8 cellular contexts compared by ENCODE assay signal in the genomic region with DNA sequence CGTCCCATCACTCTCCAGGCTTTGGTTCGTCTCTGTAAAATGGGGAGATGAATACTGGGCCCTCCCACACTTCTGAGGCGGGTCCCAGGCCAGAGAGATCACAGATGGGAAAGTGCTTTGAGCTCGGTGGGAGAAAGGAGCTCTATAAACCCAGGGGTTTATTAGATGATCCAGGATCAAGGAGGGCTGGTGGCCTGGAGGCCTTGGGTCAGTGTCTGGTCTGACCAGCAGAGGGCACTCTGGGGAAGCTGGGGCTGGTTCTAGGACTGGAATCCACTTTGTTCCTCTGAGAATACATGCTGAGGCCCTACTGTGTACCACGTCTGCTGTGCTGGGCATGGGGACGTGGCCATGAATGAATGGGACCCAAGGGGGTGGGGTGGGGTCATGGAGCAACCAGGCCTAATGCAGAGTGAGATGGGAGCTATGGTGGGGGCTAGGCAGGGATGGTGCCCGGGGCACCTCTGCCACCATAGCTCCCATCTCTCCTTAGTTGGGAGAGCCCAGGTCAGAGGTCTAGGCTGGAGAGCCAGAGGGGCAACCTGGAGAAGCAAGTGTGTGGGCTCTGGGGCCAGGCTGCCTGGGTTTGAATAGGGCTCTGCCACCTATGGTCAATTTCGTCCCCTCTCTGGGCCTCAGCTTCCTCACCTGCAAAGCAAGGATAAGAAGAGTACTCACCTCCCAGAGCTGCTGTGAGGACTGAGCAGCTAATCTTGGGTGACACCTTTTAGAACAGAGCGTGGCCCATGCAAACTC. TPM values are rescaled to one million over a fixed set of nuclear protein-coding genes. Genes with fewer than 3 reads are reported as not detected.
A peak's percentile ranks its signal among the peaks of the same experiment; 100 is the strongest.
DNase-seq lines count a peak whose midpoint lies in the region; ATAC-seq lines count a peak whose summit lies in the region.

No MANE protein-coding gene starts in this region.

- peak; percentile 32 for DNase-seq in Caki2 (ENCODE audit: low read depth)
- DNase-seq in HT1080 (ENCODE audit: low read depth): peak; percentile 61
- DNase-seq in T follicular helper cell (ENCODE audit: low read depth): peak; percentile 37
- peak; percentile 44 for DNase-seq in amniotic epithelial cell (ENCODE audit: low read depth)
- DNase-seq in hepatic stellate cell (ENCODE audit: low spot score): peak; percentile 87
- peak; percentile 79 for DNase-seq in stimulated activated CD4-positive, alpha-beta T cell treated with anti-CD3 and anti-CD28 coated beads, Interleukin-15, amount 100 ng/mL, for 24 hours

- ATAC-seq in HG03280 (IDR thresholded peaks at IDR 0.05; ENCODE audit: unreplicated experiment) (no peak), GM21529 (IDR thresholded peaks at IDR 0.05; ENCODE audit: unreplicated experiment) (no peak)

- in situ Hi-C loops in Caki2 (cut with HindIII; ENCODE audit: low pct_unique_long_range_greater_than_20kb, low sequenced_read_pairs): no loop called here

RNA-seq across cellular contexts. Expression of a gene that starts 9.0 kb away (rescaled TPM):
- total RNA-seq in Caki2 (2014; rRNA removed; shearing (Covaris generic); ENCODE audit: low replicate concordance): 2.1 and 2.4 TPM in 2 replicates
- total RNA-seq in HT1080 (2014; rRNA removed; shearing (Covaris generic)): 0.30 and 2.1 TPM in 2 replicates
- polyA plus RNA-seq in HT1080 (2015; cell fraction: cytosol; rRNA removed): 3.5 and 3.6 TPM in 2 replicates
- polyA plus RNA-seq in HT1080 (2015; cell fraction: nucleus; rRNA removed): 0.79 and 1.2 TPM in 2 replicates

RNA-seq across cellular contexts. Expression of a gene that starts 38.9 kb away (rescaled TPM):
- not detected in 2 replicates for total RNA-seq in Caki2 (2014; rRNA removed; shearing (Covaris generic); ENCODE audit: low replicate concordance)
- total RNA-seq in HT1080 (2014; rRNA removed; shearing (Covaris generic)): not detected in 2 replicates
- polyA plus RNA-seq in HT1080 (2015; cell fraction: cytosol; rRNA removed): not detected in 2 replicates
- 0.22 TPM in 1 of 2 replicates, not detected in the other for polyA plus RNA-seq in HT1080 (2015; cell fraction: nucleus; rRNA removed)

Comparison
In these comparisons a context has a peak if more than half of its experiments do, and no peak if none do; other contexts are left out.
1. DNase-seq: peak in every context shown above with its lines; median percentile 87 in hepatic stellate cell; 79 in stimulated activated CD4-positive, alpha-beta T cell treated with anti-CD3 and anti-CD28 coated beads, Interleukin-15, amount 100 ng/mL, for 24 hours; 61 in HT1080; 44 in amniotic epithelial cell; 37 in T follicular helper cell; 32 in Caki2.